8 cellular contexts compared by ENCODE assay signal in genomic region chr10:112183329-112184051, GRCh38. TPM values are rescaled to one million over a fixed set of nuclear protein-coding genes. Genes with fewer than 3 reads are reported as not detected.
DNase-seq lines count a peak whose midpoint lies in the region; ATAC-seq and TF ChIP-seq lines count a peak whose summit lies in the region.

A gene with protein sequence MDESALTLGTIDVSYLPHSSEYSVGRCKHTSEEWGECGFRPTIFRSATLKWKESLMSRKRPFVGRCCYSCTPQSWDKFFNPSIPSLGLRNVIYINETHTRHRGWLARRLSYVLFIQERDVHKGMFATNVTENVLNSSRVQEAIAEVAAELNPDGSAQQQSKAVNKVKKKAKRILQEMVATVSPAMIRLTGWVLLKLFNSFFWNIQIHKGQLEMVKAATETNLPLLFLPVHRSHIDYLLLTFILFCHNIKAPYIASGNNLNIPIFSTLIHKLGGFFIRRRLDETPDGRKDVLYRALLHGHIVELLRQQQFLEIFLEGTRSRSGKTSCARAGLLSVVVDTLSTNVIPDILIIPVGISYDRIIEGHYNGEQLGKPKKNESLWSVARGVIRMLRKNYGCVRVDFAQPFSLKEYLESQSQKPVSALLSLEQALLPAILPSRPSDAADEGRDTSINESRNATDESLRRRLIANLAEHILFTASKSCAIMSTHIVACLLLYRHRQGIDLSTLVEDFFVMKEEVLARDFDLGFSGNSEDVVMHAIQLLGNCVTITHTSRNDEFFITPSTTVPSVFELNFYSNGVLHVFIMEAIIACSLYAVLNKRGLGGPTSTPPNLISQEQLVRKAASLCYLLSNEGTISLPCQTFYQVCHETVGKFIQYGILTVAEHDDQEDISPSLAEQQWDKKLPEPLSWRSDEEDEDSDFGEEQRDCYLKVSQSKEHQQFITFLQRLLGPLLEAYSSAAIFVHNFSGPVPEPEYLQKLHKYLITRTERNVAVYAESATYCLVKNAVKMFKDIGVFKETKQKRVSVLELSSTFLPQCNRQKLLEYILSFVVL (minus strand): TSS chr10:112183765. CDS start chr10:112181784, 1,981 bp downstream.

- no peak for TF ChIP-seq CTCF in Loucy (conservative IDR thresholded peaks at IDR 0.05; ENCODE audit: low read length)
- TF ChIP-seq CTCF in gastroesophageal sphincter (IDR thresholded peaks at IDR 0.05), result peak in 3 of 4 experiments; percentile 11 to 37 (median 18)

- H3K9me3 ChIP-seq in Loucy (ENCODE audit: insufficient read depth, low read depth, low read length) (no peaks in the 10 kb centered on the region), SJCRH30 (replicated peaks) (no peaks in the 10 kb centered on the region), gastroesophageal sphincter (no peaks in the 10 kb centered on the region)

- peaks cover 32% of the 10 kb centered on the region for H3K4me1 ChIP-seq in Loucy (ENCODE audit: insufficient read depth, low read length, poor library complexity, severe bottlenecking)
- no peaks in the 10 kb centered on the region for H3K4me1 ChIP-seq in SJCRH30
- H3K4me1 ChIP-seq in gastroesophageal sphincter, result peaks cover 4 to 24% (median 6%) of the 10 kb centered on the region in 3 donors

- H3K36me3 ChIP-seq in Loucy (ENCODE audit: insufficient read depth, low read length), result no peaks in the 10 kb centered on the region
- H3K36me3 ChIP-seq in SJCRH30, result peaks cover 8% of the 10 kb centered on the region; the same call in 1 of the 2 replicates
- peaks cover 0 to 24% of the 10 kb centered on the region in 2 donors for H3K36me3 ChIP-seq in gastroesophageal sphincter

- H3F3A ChIP-seq in Loucy (ENCODE audit: low read depth), result no peaks in the 10 kb centered on the region

- peaks cover 10% of the 10 kb centered on the region for H3K79me2 ChIP-seq in Loucy (ENCODE audit: insufficient read depth, low read length)

- TF ChIP-seq EP300 in gastroesophageal sphincter (IDR thresholded peaks at IDR 0.05), result no peak

- H3K27me3 ChIP-seq in Loucy (ENCODE audit: insufficient read depth, low read length, poor library complexity, severe bottlenecking), result no peaks in the 10 kb centered on the region
- no peaks in the 10 kb centered on the region for H3K27me3 ChIP-seq in SJCRH30
- no peaks in the 10 kb centered on the region for H3K27me3 ChIP-seq in gastroesophageal sphincter

- H3K4me3 ChIP-seq in Loucy (ENCODE audit: low read length, poor library complexity, severe bottlenecking), result peak within 1 kb of the TSS; percentile 84
- H3K4me3 ChIP-seq in SJCRH30, result peak within 1 kb of the TSS; percentile 75
- H3K4me3 ChIP-seq in gastroesophageal sphincter, result peak within 1 kb of the TSS; percentile 76 to 93

- DNase-seq in ELR (ENCODE audit: low read depth) (peak; percentile 90), H4 (ENCODE audit: low spot score) (peak; percentile 70), SJCRH30 (peak; percentile 92 to 93), non-pigmented ciliary epithelial cell (ENCODE audit: low read depth) (peak; percentile 32), substantia nigra (lab: John Stamatoyannopoulos, UW) (peak; percentile 67 to 98 (median 91))
- peak; percentile 99 for DNase-seq in activated naive CD4-positive, alpha-beta T cell treated with Interleukin-2 at 50 U/mL for 16 hours

- H2AFZ ChIP-seq in Loucy (ENCODE audit: low read length), result peak within 1 kb of the TSS; percentile 95

- H3K27ac ChIP-seq in SJCRH30 (peak within 1 kb of the TSS; percentile 64), gastroesophageal sphincter (peak within 1 kb of the TSS; percentile 68 to 84 (median 81)), substantia nigra (ENCODE audit: low read depth, low read length, poor library complexity, severe bottlenecking) (peak within 1 kb of the TSS; percentile 77)

- no peaks in the 10 kb centered on the region for H3K9me2 ChIP-seq in Loucy (replicated peaks; ENCODE audit: low read depth, low read length)

- H4K20me1 ChIP-seq in Loucy (ENCODE audit: insufficient read depth, low read length, poor library complexity, severe bottlenecking), result no peaks in the 10 kb centered on the region

- peak; percentile 66 to 74 for TF ChIP-seq POLR2A in gastroesophageal sphincter (IDR thresholded peaks at IDR 0.05)

- 0% methylated on average over 5 of the region's 46 CpGs for WGBS in gastroesophageal sphincter (ENCODE audit: low coverage in 1 of 2), 2 donors

- ATAC-seq in gastroesophageal sphincter, result peak; percentile 97

- peak within 1 kb of the TSS; percentile 83 for H3K9ac ChIP-seq in Loucy (ENCODE audit: low read depth, low read length, poor library complexity, severe bottlenecking)

- H3K4me2 ChIP-seq in Loucy (ENCODE audit: low read depth, low read length, poor library complexity, severe bottlenecking), result peak within 1 kb of the TSS; percentile 84

RNA-seq across cellular contexts. Expression of the gene that starts here (rescaled TPM):
- total RNA-seq in H4 (2014; rRNA removed; shearing (Covaris generic)), result 5.7 and 8.4 TPM in 2 replicates
- 22.7 and 23.7 TPM in 2 replicates for total RNA-seq in SJCRH30 (2014; rRNA removed; shearing (Covaris generic))
- total RNA-seq in gastroesophageal sphincter, result 10 to 100 TPM in 2 of 4 donors, 1 to 10 TPM in 2; 6.9 to 15.1 (median 10.9) TPM

Comparison
In these comparisons a context has a peak if more than half of its experiments do, and no peak if none do; other contexts are left out.
1. Peak in every context shown above with its lines: DNase-seq, ATAC-seq, H3K4me3 ChIP-seq and H3K27ac ChIP-seq.
2. DNase-seq: peak in every context shown above with its lines; median percentile 99 in activated naive CD4-positive, alpha-beta T cell treated with Interleukin-2 at 50 U/mL for 16 hours; 92 in SJCRH30; 91 in substantia nigra; 90 in ELR; 70 in H4; 32 in non-pigmented ciliary epithelial cell.